ENCODE assay signal across 17 cellular contexts in genomic region chr1:9230869-9231533, GRCh38. TPM values are rescaled to one million over a fixed set of nuclear protein-coding genes. Genes with fewer than 3 reads are reported as not detected.
DNase-seq lines count a peak whose midpoint lies in the region; ATAC-seq, FAIRE-seq and TF ChIP-seq lines count a peak whose summit lies in the region.
"Had no signal": no experiment of that assay in that cellular context is flagged by ENCODE, and none has a peak within 500 bp of the region (broad histone marks: within the 10 kb centered on the region; RNA-seq: fewer than 3 reads in every experiment).

No MANE protein-coding gene starts in this region.

- no peaks in the 10 kb centered on the region for H3K36me3 ChIP-seq in MM.1S (replicated peaks; ENCODE audit: insufficient read depth, low read length)
- no peaks in the 10 kb centered on the region for H3K36me3 ChIP-seq in K562 (ENCODE audit: control insufficient read depth, insufficient read depth, low read length)
- H3K36me3 ChIP-seq in spleen, result no peaks in the 10 kb centered on the region

- H3K9me1 ChIP-seq in K562 (ENCODE audit: control insufficient read depth, insufficient read depth, low read length), result no peaks in the 10 kb centered on the region

- peaks cover 17% of the 10 kb centered on the region for H3F3A ChIP-seq in MM.1S (ENCODE audit: insufficient read depth, low read length)

- intact Hi-C loops in K562 (cut with micrococcal nuclease), result no loop called here
- intact Hi-C loops in spleen (cut with DNase I; ENCODE audit: low total_unique reads), result no loop called here

- TF ChIP-seq RAD21 in K562 (CRISPR knock-in tag; conservative IDR thresholded peaks at IDR 0.05 in 1 of 2, IDR thresholded peaks at IDR 0.05 in 1 of 2), result no peak

- H3K4me3 ChIP-seq in MM.1S (ENCODE audit: low read length) (no peak overlapping the region), K562 (no peak overlapping the region), spleen (no peak overlapping the region)

- H3K27me3 Mint-ChIP-seq in glutamatergic neuron (ENCODE audit: unreplicated experiment), result peaks cover 4% of the 10 kb centered on the region
- H3K27me3 Mint-ChIP-seq in stimulated activated naive B cell treated with anti-CD40 and anti-IgM and Interleukin-4, amounts not matched to agents 10 μg/mL and 1 μg/mL and 100 μg/mL, for 72 hours, result peaks cover 0 to 10% of the 10 kb centered on the region in 2 donors

- no peaks in the 10 kb centered on the region for H3K4me1 Mint-ChIP-seq in glutamatergic neuron (ENCODE audit: low read depth, unreplicated experiment)
- H3K4me1 Mint-ChIP-seq in stimulated activated naive B cell treated with anti-CD40 and anti-IgM and Interleukin-4, amounts not matched to agents 10 μg/mL and 1 μg/mL and 100 μg/mL, for 72 hours, result peaks cover 5 to 10% of the 10 kb centered on the region in 2 donors

- no peak for TF ChIP-seq CTCF in MM.1S (IDR thresholded peaks at IDR 0.05; ENCODE audit: low read length)
- no peak for TF ChIP-seq CTCF in K562 (IDR thresholded peaks at IDR 0.05 in 2 of 3, conservative IDR thresholded peaks at IDR 0.05 in 1 of 3; ENCODE audit: insufficient read depth in 2 of 3, low read depth in 1 of 3, low read length in 3 of 3)
- TF ChIP-seq CTCF in spleen (IDR thresholded peaks at IDR 0.05 in 8 of 11, conservative IDR thresholded peaks at IDR 0.05 in 3 of 11), result no peak
- no peak for TF ChIP-seq CTCF in glutamatergic neuron (IDR thresholded peaks at IDR 0.05; ENCODE audit: partially characterized antibody, unreplicated experiment)

- POLR2A ChIA-PET in K562 (lab: Yijun Ruan, JAX), result interaction anchor here (0.6 to 0.7 kb wide), 2 partner anchors 25 to 285 kb away, joined by 3 read pairs; no protein-coding TSS in a partner anchor

- H3K9me3 ChIP-seq in MM.1S (replicated peaks; ENCODE audit: insufficient read depth, low read length), result no peaks in the 10 kb centered on the region
- H3K9me3 ChIP-seq in K562 (replicated peaks; ENCODE audit: control insufficient read depth, insufficient read depth, low read depth, low read length), result no peaks in the 10 kb centered on the region
- peaks cover 0 to 6% (median 0%) of the 10 kb centered on the region in 8 donors for H3K9me3 ChIP-seq in spleen

- H2AFZ ChIP-seq in MM.1S (ENCODE audit: low read length), result no peak overlapping the region
- no peak overlapping the region for H2AFZ ChIP-seq in K562 (ENCODE audit: low read depth, low read length)

- ATAC-seq in K562, result no peak
- no peak for ATAC-seq in stimulated activated naive B cell treated with anti-CD40 and anti-IgM and Interleukin-4, amounts not matched to agents 10 μg/mL and 1 μg/mL and 100 μg/mL, for 72 hours (replicated peaks)
- ATAC-seq: activated CD8-positive, alpha-beta T cell treated with anti-CD3 and anti-CD28 coated beads, Interleukin-2, amount 10 ng/mL, durations not matched to agents 7 days and 5 days; left ventricle myocardium superior had no signal

- H3K27ac ChIP-seq in MM.1S (ENCODE audit: low read length) (no peak overlapping the region), K562 (ENCODE audit: extremely low read depth, low read depth, low read length) (no peak overlapping the region), spleen (peak overlapping the region in 1 of 8 donors; percentile 96)

- H3K9me3 Mint-ChIP-seq in glutamatergic neuron (ENCODE audit: unreplicated experiment), result no peaks in the 10 kb centered on the region
- H3K9me3 Mint-ChIP-seq in stimulated activated naive B cell treated with anti-CD40 and anti-IgM and Interleukin-4, amounts not matched to agents 10 μg/mL and 1 μg/mL and 100 μg/mL, for 72 hours, result no peaks in the 10 kb centered on the region
- H3K9me3 Mint-ChIP-seq: dendritic cell treated with granulocyte-macrophage colony-stimulating factor and Interleukin-4, amounts not matched to agents 40 ng/mL and 50 ng/mL, for 4 days had no signal

- no peak for TF ChIP-seq EP300 in K562 (IDR thresholded peaks at IDR 0.05; ENCODE audit: low read length)

- in situ Hi-C loops in K562 (cut with MboI), result no loop called here

- TF ChIP-seq POLR2A in K562 (conservative IDR thresholded peaks at IDR 0.05) (no peak), spleen (IDR thresholded peaks at IDR 0.05) (no peak), erythroblast (IDR thresholded peaks at IDR 0.05; ENCODE audit: low read length) (no peak)

- no peak overlapping the region for H3K4me3 Mint-ChIP-seq in glutamatergic neuron (ENCODE audit: unreplicated experiment)
- H3K4me3 Mint-ChIP-seq in stimulated activated naive B cell treated with anti-CD40 and anti-IgM and Interleukin-4, amounts not matched to agents 10 μg/mL and 1 μg/mL and 100 μg/mL, for 72 hours, result no peak overlapping the region
- H3K4me3 Mint-ChIP-seq: activated CD8-positive, alpha-beta T cell treated with anti-CD3 and anti-CD28 coated beads, Interleukin-2, amount 10 ng/mL, durations not matched to agents 7 days and 5 days; dendritic cell treated with granulocyte-macrophage colony-stimulating factor and Interleukin-4, amounts not matched to agents 40 ng/mL and 50 ng/mL, for 4 days had no signal

- CTCF ChIA-PET in K562 (lab: Yijun Ruan, JAX; ENCODE audit: low intra/inter-chr PET ratio), result no interaction called here

- H3K79me2 ChIP-seq in MM.1S (ENCODE audit: low read length), result no peaks in the 10 kb centered on the region
- peaks cover 6% of the 10 kb centered on the region; the same call in 1 of the 3 replicates for H3K79me2 ChIP-seq in K562 (ENCODE audit: control insufficient read depth, insufficient read depth, low read length)

- H3K9me2 ChIP-seq in MM.1S (replicated peaks; ENCODE audit: insufficient read depth, low read length), result no peaks in the 10 kb centered on the region

- H3K36me3 Mint-ChIP-seq in glutamatergic neuron (ENCODE audit: unreplicated experiment), result no peaks in the 10 kb centered on the region
- no peaks in the 10 kb centered on the region for H3K36me3 Mint-ChIP-seq in stimulated activated naive B cell treated with anti-CD40 and anti-IgM and Interleukin-4, amounts not matched to agents 10 μg/mL and 1 μg/mL and 100 μg/mL, for 72 hours

- peak overlapping the region; percentile 24; the same call in 1 of the 2 replicates for H3K4me2 ChIP-seq in MM.1S (ENCODE audit: low read depth, low read length)
- no peak overlapping the region for H3K4me2 ChIP-seq in K562 (ENCODE audit: insufficient read depth, low read length)

- no peak for FAIRE-seq in K562 (lab: Jason Lieb, UNC)

- H3K27me3 ChIP-seq in MM.1S (replicated peaks; ENCODE audit: insufficient read depth, low read length), result 0 out of 2 replicates have a peak, but pooled peaks cover 3% of the 10 kb centered on the region
- H3K27me3 ChIP-seq in K562 (ENCODE audit: control insufficient read depth in 2 of 2, insufficient read depth in 2 of 2, low read length in 2 of 2), result peaks cover 16 to 50% of the 10 kb centered on the region in 2 experiments
- H3K27me3 ChIP-seq in spleen (replicated peaks in 1 of 7), result peaks cover 0 to 12% (median 0%) of the 10 kb centered on the region in 7 donors

- H3K9ac ChIP-seq in MM.1S (ENCODE audit: low read length), result no peak overlapping the region
- no peak overlapping the region; a peak in 1 of 4 replicates for H3K9ac ChIP-seq in K562 (ENCODE audit: insufficient read depth in 1 of 2, low read depth in 2 of 2, low read length in 2 of 2)

- BruUV-seq in K562 (replicated peaks; lab: Mats Ljungman, UMichigan), result no TSS peak

- DNase-seq in ELR (ENCODE audit: low read depth) (peak; percentile 67), MM.1S (peak; percentile 25), K562 (ENCODE audit: extremely low read depth in 1 of 4, low spot score in 3 of 4) (no peak), spleen (peak; percentile 31), glutamatergic neuron (no peak), erythroblast (lab: John Stamatoyannopoulos, UW) (no peak)
- DNase-seq in stimulated activated naive B cell treated with anti-CD40 and anti-IgM and Interleukin-4, amounts not matched to agents 10 μg/mL and 1 μg/mL and 100 μg/mL, for 72 hours, result no peak
- DNase-seq: activated CD4-positive, alpha-beta T cell treated with anti-CD3 and anti-CD28 coated beads for 1 hour; activated CD8-positive, alpha-beta T cell treated with anti-CD3 and anti-CD28 coated beads, Interleukin-2, amount 10 ng/mL, durations not matched to agents 7 days and 5 days; activated T-cell treated with anti-CD3 and anti-CD28 coated beads, Interleukin-2, amount 50 U/mL, for 1 hour; GOT3; left ventricle myocardium superior; NCI-H1694; NCI-H69; SHP77 had no signal

- H3K27ac Mint-ChIP-seq in glutamatergic neuron (ENCODE audit: unreplicated experiment), result no peak overlapping the region
- no peak overlapping the region for H3K27ac Mint-ChIP-seq in stimulated activated naive B cell treated with anti-CD40 and anti-IgM and Interleukin-4, amounts not matched to agents 10 μg/mL and 1 μg/mL and 100 μg/mL, for 72 hours
- H3K27ac Mint-ChIP-seq: activated CD8-positive, alpha-beta T cell treated with anti-CD3 and anti-CD28 coated beads, Interleukin-2, amount 10 ng/mL, durations not matched to agents 7 days and 5 days; dendritic cell treated with granulocyte-macrophage colony-stimulating factor and Interleukin-4, amounts not matched to agents 40 ng/mL and 50 ng/mL, for 4 days; progenitor cell of endocrine pancreas had no signal

- no peaks in the 10 kb centered on the region for H4K20me1 ChIP-seq in MM.1S (ENCODE audit: insufficient read depth, low read length)
- peaks cover 3% of the 10 kb centered on the region; the same call in 1 of the 2 replicates for H4K20me1 ChIP-seq in K562 (replicated peaks; ENCODE audit: control insufficient read depth, insufficient read depth, low read length)

- WGBS in K562 (ENCODE audit: insufficient coverage, low coverage, missing lambda C conversion rate), result 12% methylated on average over 7 of the region's 7 CpGs
- WGBS in spleen, 5 donors, result 70 to 81% (median 72%) methylated on average over 7 of the region's 7 CpGs

- H3K4me1 ChIP-seq in MM.1S (ENCODE audit: low read length), result peaks cover 11% of the 10 kb centered on the region
- peaks cover 12 to 21% of the 10 kb centered on the region in 2 experiments for H3K4me1 ChIP-seq in K562 (replicated peaks in 1 of 2; ENCODE audit: control insufficient read depth in 2 of 2, insufficient read depth in 2 of 2, low read length in 2 of 2)
- H3K4me1 ChIP-seq in spleen, result peaks cover 13 to 60% (median 29%) of the 10 kb centered on the region in 6 donors

RNA-seq across cellular contexts. Expression of gene H6PD, which starts 3.6 kb away (rescaled TPM):
- 1.6 and 4.4 TPM in 2 replicates for total RNA-seq in K562 (2011; cell fraction: chromatin; rRNA removed; ENCODE audit: low replicate concordance)
- total RNA-seq in K562 (2011; cell fraction: nucleolus; rRNA removed), result 3.2 and 3.8 TPM in 2 replicates
- 3.3 and 3.5 TPM in 2 replicates for total RNA-seq in K562 (2011; cell fraction: nucleoplasm; rRNA removed)
- total RNA-seq in K562 (2014; rRNA removed), result 1.0 and 1.5 TPM in 2 replicates
- total RNA-seq in K562 (2014; rRNA removed; fragmentation: Illumina TruSeq; extraction: Trizol), result 0.84 and 1.2 TPM in 2 replicates
- total RNA-seq in K562 (2015; rRNA removed; fragmentation: Illumina TruSeq; extraction: Trizol), result 1.5 and 1.7 TPM in 2 replicates
- 1.8 and 2.5 TPM in 2 replicates for total RNA-seq in K562 (2021)
- 0.82 and 1.9 TPM in 2 replicates for polyA plus RNA-seq in K562 (2011; rRNA removed)
- polyA plus RNA-seq in K562 (2011; cell fraction: cytosol; rRNA removed), result 1.4 and 1.8 TPM in 2 replicates
- polyA plus RNA-seq in K562 (2011; cell fraction: nucleus; rRNA removed), result 1.7 and 1.8 TPM in 2 replicates
- polyA plus RNA-seq in K562 (2012), result 1.5 and 6.3 TPM in 2 replicates
- polyA plus RNA-seq in K562 (2014; fragmentation: Illumina TruSeq; extraction: Trizol), result 0.95 and 1.1 TPM in 2 replicates
- under 1 TPM; 0.04 to 0.08 TPM for polyA plus RNA-seq in K562 (2014; fragmentation: Nextera tagmentation; extraction: Ambion mirVana)
- polyA plus RNA-seq in K562 (2014; rRNA removed), result 1.1 and 1.2 TPM in 2 replicates
- polyA minus RNA-seq in K562 (2011; rRNA and poly(A)+ RNA removed), result 0.95 and 1.0 TPM in 2 replicates
- 1.7 and 2.8 TPM in 2 replicates for polyA minus RNA-seq in K562 (2011; cell fraction: cytosol; rRNA and poly(A)+ RNA removed)
- polyA minus RNA-seq in K562 (2011; cell fraction: nucleus; rRNA and poly(A)+ RNA removed), result 0.81 and 1.00 TPM in 2 replicates
- total RNA-seq in spleen, result 10 to 100 TPM; 32.1 to 55.3 (median 37.8) TPM
- 10 to 100 TPM in 1 of 3 donors, 1 to 10 TPM in 2; 4.5 to 13.9 (median 5.5) TPM for polyA plus RNA-seq in spleen
- 5.0 TPM for total RNA-seq in glutamatergic neuron (ENCODE audit: unreplicated experiment)

Comparison
In these comparisons a context has a peak if more than half of its experiments do, and no peak if none do; other contexts are left out.
1. DNase-seq: peak in ELR (single experiment), MM.1S (single experiment) and spleen (single experiment); none in K562 (0 of 4), glutamatergic neuron (single experiment), erythroblast (0 of 2) and stimulated activated naive B cell treated with anti-CD40 and anti-IgM and Interleukin-4, amounts not matched to agents 10 μg/mL and 1 μg/mL and 100 μg/mL, for 72 hours (single experiment).